In the genomic region with DNA sequence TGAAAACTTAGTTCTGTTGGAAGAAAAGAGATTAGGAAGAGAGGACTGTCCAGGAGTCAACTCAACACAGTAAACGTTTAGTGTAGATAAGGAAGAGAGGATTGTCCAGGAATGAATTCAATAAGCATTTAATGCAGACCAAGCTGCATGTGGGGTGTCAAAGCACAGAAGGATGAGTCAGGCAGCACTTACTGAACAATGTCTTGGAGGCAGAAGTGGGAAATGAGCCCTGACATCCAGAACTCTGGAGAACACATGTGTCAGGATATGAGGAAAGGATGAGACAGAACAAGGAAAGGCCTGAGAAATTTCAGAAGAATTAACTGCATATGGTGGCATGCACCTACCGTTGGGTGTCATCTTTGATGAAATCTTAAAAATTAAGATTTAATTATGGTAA, we compare ENCODE assay signal across 17 cellular contexts.
"Had no signal": no experiment of that assay in that cellular context is flagged by ENCODE, and none has a peak within 500 bp of the region (broad histone marks: within the 10 kb centered on the region; RNA-seq: fewer than 3 reads in every experiment).

No MANE protein-coding gene starts in this region.

- DNase-seq: activated CD4-positive, alpha-beta T cell treated with anti-CD3 and anti-CD28 coated beads for 36 hours; activated CD8-positive, alpha-beta memory T cell treated with anti-CD3 and anti-CD28 coated beads, Interleukin-2, amount 50 U/mL, for 4 hours; activated CD8-positive, alpha-beta T cell treated with anti-CD3 and anti-CD28 coated beads for 36 hours; activated naive CD4-positive, alpha-beta T cell treated with anti-CD3 and anti-CD28 coated beads for 36 hours; body of pancreas; cerebellar nuclear complex; effector memory CD8-positive, alpha-beta T cell; foreskin melanocyte; heart left ventricle; left ventricle myocardium inferior; mesendoderm; occipital lobe; right cardiac atrium; tibial artery had no signal

- H3K27me3 ChIP-seq: body of pancreas, heart left ventricle, tibial artery, vagina had no signal

- H3K27ac ChIP-seq: body of pancreas, epithelial cell of prostate, heart left ventricle, left ventricle myocardium inferior, tibial artery, vagina had no signal

- H3K9me3 ChIP-seq: body of pancreas, heart left ventricle, left ventricle myocardium inferior, tibial artery, vagina had no signal

- ATAC-seq: activated CD4-positive, alpha-beta T cell treated with anti-CD3 and anti-CD28 coated beads for 36 hours; activated CD8-positive, alpha-beta T cell treated with anti-CD3 and anti-CD28 coated beads for 36 hours; body of pancreas; effector memory CD8-positive, alpha-beta T cell; heart left ventricle; right cardiac atrium; stimulated activated memory B cell treated with anti-CD40 and anti-IgM and Interleukin-4, amounts not matched to agents 10 μg/mL and 1 μg/mL and 100 μg/mL, for 72 hours had no signal

- H3K4me1 ChIP-seq: body of pancreas, heart left ventricle, left ventricle myocardium inferior had no signal

- H3K36me3 ChIP-seq: heart left ventricle, left ventricle myocardium inferior, tibial artery, vagina had no signal

- H3K4me3 ChIP-seq: body of pancreas, heart left ventricle, left ventricle myocardium inferior, tibial artery, vagina had no signal
